In genomic region chr3:51591231-51591630, GRCh38 we compare ENCODE assay signal across 16 cellular contexts.
"Had no signal": no experiment of that assay in that cellular context is flagged by ENCODE, and none has a peak within 500 bp of the region (broad histone marks: within the 10 kb centered on the region; RNA-seq: fewer than 3 reads in every experiment).

No MANE protein-coding gene starts in this region.

- H3K9me3 Mint-ChIP-seq: activated CD4-positive, alpha-beta T cell treated with anti-CD3 and anti-CD28 coated beads, Interleukin-2, amount 10 ng/mL, durations not matched to agents 7 days and 5 days; stimulated activated naive B cell treated with anti-CD40 and anti-IgM and Interleukin-4, amounts not matched to agents 10 μg/mL and 1 μg/mL and 100 μg/mL, for 72 hours; T-helper 1 cell treated with Interleukin-12 subunit alpha and Interleukin-12 subunit beta and Interleukin-4 antibody, amounts not matched to agents 30 μg/mL and 1 μg/mL, for 36 hours; type B pancreatic cell; WTC11 had no signal

- H3K27ac ChIP-seq: body of pancreas, foreskin keratinocyte, left ventricle myocardium inferior, pancreas, skin epidermis had no signal

- H3K4me1 ChIP-seq: body of pancreas, foreskin keratinocyte, pancreas had no signal

- H3K4me1 Mint-ChIP-seq: neural crest cell, WTC11 had no signal

- H3K4me3 Mint-ChIP-seq: activated CD4-positive, alpha-beta T cell treated with anti-CD3 and anti-CD28 coated beads, Interleukin-2, amount 10 ng/mL, durations not matched to agents 7 days and 5 days; neural crest cell; stimulated activated naive B cell treated with anti-CD40 and anti-IgM and Interleukin-4, amounts not matched to agents 10 μg/mL and 1 μg/mL and 100 μg/mL, for 72 hours; T-helper 1 cell treated with Interleukin-12 subunit alpha and Interleukin-12 subunit beta and Interleukin-4 antibody, amounts not matched to agents 30 μg/mL and 1 μg/mL, for 36 hours; type B pancreatic cell; WTC11 had no signal

- DNase-seq: activated CD4-positive, alpha-beta T cell treated with anti-CD3 and anti-CD28 coated beads, Interleukin-2, amount 10 ng/mL, durations not matched to agents 7 days and 5 days; activated CD8-positive, alpha-beta memory T cell treated with anti-CD3 and anti-CD28 coated beads for 24 hours; activated naive CD4-positive, alpha-beta T cell treated with Interleukin-2 at 50 U/mL for 16 hours; body of pancreas; foreskin keratinocyte; kidney; left ventricle myocardium inferior; mesendoderm; pancreas; retina; stimulated activated naive B cell treated with anti-CD40 and anti-IgM and Interleukin-4, amounts not matched to agents 10 μg/mL and 1 μg/mL and 100 μg/mL, for 72 hours had no signal

- H3K27me3 ChIP-seq: body of pancreas, foreskin keratinocyte, pancreas had no signal

- H3K9me3 ChIP-seq: body of pancreas, left ventricle myocardium inferior, pancreas had no signal

- H3K4me3 ChIP-seq: body of pancreas, left ventricle myocardium inferior, pancreas, skin epidermis had no signal

- H3K27ac Mint-ChIP-seq: activated CD4-positive, alpha-beta T cell treated with anti-CD3 and anti-CD28 coated beads, Interleukin-2, amount 10 ng/mL, durations not matched to agents 7 days and 5 days; stimulated activated naive B cell treated with anti-CD40 and anti-IgM and Interleukin-4, amounts not matched to agents 10 μg/mL and 1 μg/mL and 100 μg/mL, for 72 hours; T-helper 1 cell treated with Interleukin-12 subunit alpha and Interleukin-12 subunit beta and Interleukin-4 antibody, amounts not matched to agents 30 μg/mL and 1 μg/mL, for 36 hours; type B pancreatic cell; WTC11 had no signal

- ATAC-seq: body of pancreas; foreskin keratinocyte; pancreas; stimulated activated naive B cell treated with anti-CD40 and anti-IgM and Interleukin-4, amounts not matched to agents 10 μg/mL and 1 μg/mL and 100 μg/mL, for 72 hours; WTC11 had no signal
